Comparison of ENCODE assay signal across 20 cellular contexts in genomic region chr4:947491-947971, GRCh38. TPM values are rescaled to one million over a fixed set of nuclear protein-coding genes. Genes with fewer than 3 reads are reported as not detected.
DNase-seq lines count a peak whose midpoint lies in the region; ATAC-seq, FAIRE-seq and TF ChIP-seq lines count a peak whose summit lies in the region.
"Had no signal": no experiment of that assay in that cellular context is flagged by ENCODE, and none has a peak within 500 bp of the region (broad histone marks: within the 10 kb centered on the region; RNA-seq: fewer than 3 reads in every experiment).

No MANE protein-coding gene starts in this region.

- H4K5ac ChIP-seq in H1 (ENCODE audit: insufficient read length, low read depth, low read length): no peak overlapping the region

- H3K9ac ChIP-seq in H1 (replicated peaks in 1 of 4; ENCODE audit: extremely low read depth in 1 of 4, low read depth in 3 of 4, low read length in 3 of 4) (no peak overlapping the region), neuronal stem cell (ENCODE audit: low read depth, low read length, poor library complexity) (no peak overlapping the region)

- DNase-seq in Right ventricle myocardium superior: peak; percentile 28
- no peak for DNase-seq in left ventricle myocardium superior
- no peak for DNase-seq in H1 (ENCODE audit: low read depth in 1 of 2, low spot score in 2 of 2)
- no peak for DNase-seq in neuronal stem cell (ENCODE audit: low spot score)
- no peak for DNase-seq in SJCRH30
- DNase-seq in NCI-H1694 treated with DMSO at 0.1 percent for 48 hours (lab: John Stamatoyannopoulos, UW): no peak
- DNase-seq: AML-193; CD4-positive, alpha-beta T cell; DND-41; GDM1; H9; MG63; NCI-H1105; NCI-H1930; NCI-H2171; NCI-H774; SHP77 treated with DMSO at 0.1 percent for 48 hours had no signal

- H3K27ac ChIP-seq in H1 (ENCODE audit: low read depth, low read length) (no peak overlapping the region), neuronal stem cell (replicated peaks; ENCODE audit: low read length) (no peak overlapping the region), SJCRH30 (no peak overlapping the region)
- H3K27ac ChIP-seq: Peyer's patch had no signal

- no peak overlapping the region for H3K14ac ChIP-seq in H1 (ENCODE audit: insufficient read length)
- no peak overlapping the region for H3K14ac ChIP-seq in neuronal stem cell (ENCODE audit: low read length)

- H2BK20ac ChIP-seq in H1 (ENCODE audit: low read length): no peak overlapping the region

- H2BK15ac ChIP-seq in H1 (ENCODE audit: low read length): no peak overlapping the region
- H2BK15ac ChIP-seq in neuronal stem cell (ENCODE audit: low read length): no peak overlapping the region

- H3K27me3 ChIP-seq in H1 (replicated peaks in 1 of 4; ENCODE audit: control insufficient read depth in 3 of 4, extremely low read depth in 1 of 4, insufficient read depth in 3 of 4, low read length in 3 of 4): peaks cover 0 to 11% (median 6%) of the 10 kb centered on the region in 4 experiments; a peak in 4 of 7 replicates
- peaks cover 0 to 26% (median 0%) of the 10 kb centered on the region in 3 experiments for H3K27me3 ChIP-seq in neuronal stem cell (ENCODE audit: control insufficient read depth in 3 of 3, insufficient read depth in 3 of 3, low read depth in 1 of 3, low read length in 3 of 3)
- no peaks in the 10 kb centered on the region for H3K27me3 ChIP-seq in SJCRH30
- H3K27me3 ChIP-seq: MG63, Peyer's patch had no signal

- no peak overlapping the region for H3K56ac ChIP-seq in H1 (replicated peaks; ENCODE audit: insufficient read length, low read depth, low read length)

- CTCF ChIA-PET in H1 (lab: Charles Lee; ENCODE audit: partially characterized antibody): no interaction called here

- no peak overlapping the region for H2BK120ac ChIP-seq in H1 (replicated peaks; ENCODE audit: low read depth, low read length)
- no peak overlapping the region for H2BK120ac ChIP-seq in neuronal stem cell (ENCODE audit: low read depth, low read length)

- H2BK12ac ChIP-seq in H1 (ENCODE audit: low read depth, low read length) (no peak overlapping the region), neuronal stem cell (ENCODE audit: low read length) (no peak overlapping the region)

- no peak for TF ChIP-seq POLR2A in H1 (IDR thresholded peaks at IDR 0.05; ENCODE audit: control extremely low read depth in 1 of 2, low read depth in 2 of 2, low read length in 2 of 2)

- no peak overlapping the region for H3K18ac ChIP-seq in H1 (ENCODE audit: extremely low read depth, low read length)
- H3K18ac ChIP-seq in neuronal stem cell (ENCODE audit: low read length): no peak overlapping the region

- TF ChIP-seq CTCF in H1 (IDR thresholded peaks at IDR 0.05; ENCODE audit: control extremely low read depth in 1 of 3, insufficient read depth in 1 of 3, low read depth in 1 of 3, low read length in 3 of 3): no peak

- no peaks in the 10 kb centered on the region for H3K79me1 ChIP-seq in H1 (ENCODE audit: low read depth, low read length)
- peaks cover 2% of the 10 kb centered on the region for H3K79me1 ChIP-seq in neuronal stem cell (ENCODE audit: low read depth, low read length)

- no peaks in the 10 kb centered on the region for H3K9me3 ChIP-seq in H1 (ENCODE audit: insufficient read depth in 2 of 2, low read depth in 1 of 2, low read length in 1 of 2)
- H3K9me3 ChIP-seq in neuronal stem cell (replicated peaks in 1 of 2; ENCODE audit: control insufficient read depth in 2 of 2, insufficient read depth in 1 of 2, low read depth in 1 of 2, low read length in 2 of 2): no peaks in the 10 kb centered on the region
- no peaks in the 10 kb centered on the region for H3K9me3 ChIP-seq in SJCRH30 (replicated peaks)
- H3K9me3 ChIP-seq: MG63, Peyer's patch had no signal

- peak overlapping the region; percentile 78; the same call in 1 of the 2 replicates for H4K8ac ChIP-seq in H1 (ENCODE audit: extremely low read depth, insufficient read depth, low read length)
- no peak overlapping the region for H4K8ac ChIP-seq in neuronal stem cell (ENCODE audit: low read depth, low read length)

- no peak for ATAC-seq in Right ventricle myocardium superior (ENCODE audit: poor library complexity)
- ATAC-seq in left ventricle myocardium superior: no peak
- no peak for ATAC-seq in GM18861 (IDR thresholded peaks at IDR 0.05; ENCODE audit: unreplicated experiment)

- H2AK5ac ChIP-seq in H1 (ENCODE audit: low read depth, low read length) (no peak overlapping the region), neuronal stem cell (ENCODE audit: low read depth, low read length) (peak overlapping the region; percentile 70)

- no peaks in the 10 kb centered on the region for H3K79me2 ChIP-seq in H1 (ENCODE audit: control insufficient read depth in 1 of 2, insufficient read depth in 2 of 2, low read length in 2 of 2)

- no peak overlapping the region for H2AFZ ChIP-seq in H1 (ENCODE audit: low read length)
- H2AFZ ChIP-seq in neuronal stem cell (ENCODE audit: low read length): no peak overlapping the region

- H3K4me2 ChIP-seq in H1 (ENCODE audit: insufficient read depth in 1 of 2, low read depth in 2 of 2, low read length in 2 of 2): no peak overlapping the region
- H3K4me2 ChIP-seq in neuronal stem cell (ENCODE audit: insufficient read depth, low read length, poor library complexity, severe bottlenecking): no peak overlapping the region

- H3K4ac ChIP-seq in H1 (replicated peaks; ENCODE audit: insufficient read length, low read depth, low read length): no peak overlapping the region
- no peak overlapping the region for H3K4ac ChIP-seq in neuronal stem cell (ENCODE audit: low read length)

- H3K4me1 ChIP-seq in H1 (replicated peaks in 1 of 4; ENCODE audit: control insufficient read depth in 3 of 4, insufficient read depth in 4 of 4, low read length in 3 of 4) (peaks cover 3 to 10% (median 8%) of the 10 kb centered on the region in 4 experiments), neuronal stem cell (ENCODE audit: control insufficient read depth in 2 of 2, insufficient read depth in 1 of 2, low read depth in 1 of 2, low read length in 2 of 2) (peaks cover 7 to 16% of the 10 kb centered on the region in 2 donors), SJCRH30 (no peaks in the 10 kb centered on the region)
- H3K4me1 ChIP-seq: Peyer's patch had no signal

- no peak for TF ChIP-seq RAD21 in H1 (IDR thresholded peaks at IDR 0.05 in 1 of 2, conservative IDR thresholded peaks at IDR 0.05 in 1 of 2; ENCODE audit: low read depth in 2 of 2, low read length in 2 of 2)

- no peak overlapping the region for H2BK5ac ChIP-seq in H1 (ENCODE audit: low read depth, low read length)
- no peak overlapping the region for H2BK5ac ChIP-seq in neuronal stem cell (ENCODE audit: low read length)

- no peak overlapping the region for H3K23ac ChIP-seq in H1 (ENCODE audit: insufficient read length)
- H3K23ac ChIP-seq in neuronal stem cell (ENCODE audit: low read depth, low read length, poor library complexity): peak overlapping the region; percentile 73

- H4K91ac ChIP-seq in H1 (replicated peaks; ENCODE audit: insufficient read length, low read length) (no peak overlapping the region), neuronal stem cell (ENCODE audit: low read depth, low read length, poor library complexity) (no peak overlapping the region)

- no peak for TF ChIP-seq EP300 in H1 (IDR thresholded peaks at IDR 0.05; ENCODE audit: borderline replicate concordance in 1 of 2, low read depth in 2 of 2, low read length in 2 of 2)

- POLR2A ChIA-PET in H1 (lab: Charles Lee; ENCODE audit: partially characterized antibody): interaction anchor here (1.2 to 1.3 kb wide), 2 partner anchors 13 to 15 kb away, joined by 3 to 4 read pairs; partner anchors contain the start of genes GAK and TMEM175

- H4K20me1 ChIP-seq in H1 (replicated peaks in 1 of 2; ENCODE audit: control insufficient read depth in 1 of 2, insufficient read depth in 2 of 2, low read length in 2 of 2): peaks cover 0 to 2% of the 10 kb centered on the region in 2 experiments

- FAIRE-seq in H1 (lab: Jason Lieb, UNC): no peak
- FAIRE-seq: HepG2 had no signal

- intact Hi-C loops in Right ventricle myocardium superior (cut with DNase I): no loop called here
- intact Hi-C loops in left ventricle myocardium superior (cut with micrococcal nuclease): no loop called here

- H3K23me2 ChIP-seq in H1 (ENCODE audit: low read depth, low read length): peaks cover 6% of the 10 kb centered on the region; the same call in 1 of the 2 replicates

- WGBS in H1 (ENCODE audit: extremely low coverage in 1 of 2, insufficient coverage in 1 of 2, insufficient read length in 1 of 2, insufficient replicate concordance in 2 of 2, low coverage in 1 of 2, low lambda C conversion rate in 2 of 2, missing lambda C conversion rate in 1 of 2), 2 experiments: 86% methylated on average over 19 of the region's 19 CpGs; no CpG with 5 or more reads in 1 of the 2 experiments
- no CpG with 5 or more reads among the region's 19 CpGs for WGBS in neuronal stem cell (ENCODE audit: extremely low coverage in 2 of 2, insufficient read length in 2 of 2, insufficient replicate concordance in 1 of 2), 2 donors

- H3K36me3 ChIP-seq in H1 (ENCODE audit: control insufficient read depth in 2 of 4, insufficient read depth in 4 of 4, low read length in 3 of 4) (no peaks in the 10 kb centered on the region), neuronal stem cell (replicated peaks in 1 of 2; ENCODE audit: control insufficient read depth in 2 of 2, insufficient read depth in 2 of 2, low read length in 2 of 2) (no peaks in the 10 kb centered on the region), SJCRH30 (no peaks in the 10 kb centered on the region)
- H3K36me3 ChIP-seq: MG63, Peyer's patch had no signal

- no peak overlapping the region for H3K4me3 ChIP-seq in H1 (ENCODE audit: extremely low read depth in 1 of 4, insufficient read depth in 2 of 4, low read depth in 3 of 4, low read length in 4 of 4)
- no peak overlapping the region for H3K4me3 ChIP-seq in neuronal stem cell (ENCODE audit: low read length in 2 of 2)
- no peak overlapping the region for H3K4me3 ChIP-seq in SJCRH30
- H3K4me3 ChIP-seq: MG63, Peyer's patch had no signal

RNA-seq across cellular contexts. Expression of gene TMEM175, which starts 15.3 kb away (rescaled TPM):
- total RNA-seq in Right ventricle myocardium superior (14.9 TPM), left ventricle myocardium superior (19.8 TPM)
- total RNA-seq in H1 (2021; fragmentation: NEBNext Ultra II Directional; extraction: Animal tissue kit (Norgen Biotek cat#: 25700)): 3.0 and 4.9 TPM in 2 replicates
- 20.7 and 32.8 TPM in 2 replicates for polyA plus RNA-seq in H1 (2011; rRNA removed)
- 11.2 TPM for polyA plus RNA-seq in H1 (2011; cell fraction: cytosol; rRNA removed)
- 61.6 TPM for polyA plus RNA-seq in H1 (2011; cell fraction: nucleus; rRNA removed)
- polyA plus RNA-seq in H1 (2012, experiment 1 of 2): 8.2 to 12.3 TPM (median 8.4 TPM) in 4 replicates
- polyA plus RNA-seq in H1 (2012, experiment 2 of 2): 7.1 TPM
- polyA plus RNA-seq in H1 (2013, experiment 1 of 2): 9.2 TPM
- 5.8 TPM for polyA plus RNA-seq in H1 (2013, experiment 2 of 2)
- 6.3 and 7.5 TPM in 2 replicates for polyA minus RNA-seq in H1 (2011; rRNA and poly(A)+ RNA removed)
- 2.9 TPM for polyA minus RNA-seq in H1 (2011; cell fraction: cytosol; rRNA and poly(A)+ RNA removed)
- 7.2 TPM for polyA minus RNA-seq in H1 (2011; cell fraction: nucleus; rRNA and poly(A)+ RNA removed)
- 8.0 TPM for polyA plus RNA-seq in neuronal stem cell (2013, experiment 1 of 2)
- 7.7 TPM for polyA plus RNA-seq in neuronal stem cell (2013, experiment 2 of 2)
- 4.3 and 6.8 TPM in 2 replicates for total RNA-seq in SJCRH30 (2014; rRNA removed; shearing (Covaris generic))

RNA-seq across cellular contexts. Expression of gene GAK, which starts 15.4 kb away (rescaled TPM):
- 27.9 TPM for total RNA-seq in Right ventricle myocardium superior
- total RNA-seq in left ventricle myocardium superior: 29.7 TPM
- total RNA-seq in H1 (2021; fragmentation: NEBNext Ultra II Directional; extraction: Animal tissue kit (Norgen Biotek cat#: 25700)): 70.8 and 76.9 TPM in 2 replicates
- polyA plus RNA-seq in H1 (2011; rRNA removed): 31.5 and 50.3 TPM in 2 replicates
- polyA plus RNA-seq in H1 (2011; cell fraction: cytosol; rRNA removed): 29.0 TPM
- polyA plus RNA-seq in H1 (2011; cell fraction: nucleus; rRNA removed): 130 TPM
- 42.1 to 71.0 TPM (median 63.2 TPM) in 4 replicates for polyA plus RNA-seq in H1 (2012, experiment 1 of 2)
- 48.2 TPM for polyA plus RNA-seq in H1 (2012, experiment 2 of 2)
- polyA plus RNA-seq in H1 (2013, experiment 1 of 2): 54.1 TPM
- polyA plus RNA-seq in H1 (2013, experiment 2 of 2): 49.8 TPM
- 37.0 and 38.9 TPM in 2 replicates for polyA minus RNA-seq in H1 (2011; rRNA and poly(A)+ RNA removed)
- polyA minus RNA-seq in H1 (2011; cell fraction: cytosol; rRNA and poly(A)+ RNA removed): 24.0 TPM
- polyA minus RNA-seq in H1 (2011; cell fraction: nucleus; rRNA and poly(A)+ RNA removed): 61.0 TPM
- polyA plus RNA-seq in neuronal stem cell (2013, experiment 1 of 2): 35.3 TPM
- polyA plus RNA-seq in neuronal stem cell (2013, experiment 2 of 2): 34.3 TPM
- total RNA-seq in SJCRH30 (2014; rRNA removed; shearing (Covaris generic)): 74.2 and 81.1 TPM in 2 replicates

RNA-seq across cellular contexts. Expression of gene DGKQ, which starts 25.8 kb away (rescaled TPM):
- 3.3 TPM for total RNA-seq in Right ventricle myocardium superior
- 3.6 TPM for total RNA-seq in left ventricle myocardium superior
- 9.3 and 9.7 TPM in 2 replicates for total RNA-seq in H1 (2021; fragmentation: NEBNext Ultra II Directional; extraction: Animal tissue kit (Norgen Biotek cat#: 25700))
- 7.3 and 14.5 TPM in 2 replicates for polyA plus RNA-seq in H1 (2011; rRNA removed)
- 11.1 TPM for polyA plus RNA-seq in H1 (2011; cell fraction: cytosol; rRNA removed)
- polyA plus RNA-seq in H1 (2011; cell fraction: nucleus; rRNA removed): 97.1 TPM
- 6.3 to 10.5 TPM (median 9.8 TPM) in 4 replicates for polyA plus RNA-seq in H1 (2012, experiment 1 of 2)
- 5.8 TPM for polyA plus RNA-seq in H1 (2012, experiment 2 of 2)
- 5.9 TPM for polyA plus RNA-seq in H1 (2013, experiment 1 of 2)
- polyA plus RNA-seq in H1 (2013, experiment 2 of 2): 5.2 TPM
- 3.4 and 6.0 TPM in 2 replicates for polyA minus RNA-seq in H1 (2011; rRNA and poly(A)+ RNA removed)
- 10.1 TPM for polyA minus RNA-seq in H1 (2011; cell fraction: cytosol; rRNA and poly(A)+ RNA removed)
- polyA minus RNA-seq in H1 (2011; cell fraction: nucleus; rRNA and poly(A)+ RNA removed): 13.6 TPM
- 5.4 TPM for polyA plus RNA-seq in neuronal stem cell (2013, experiment 1 of 2)
- 5.2 TPM for polyA plus RNA-seq in neuronal stem cell (2013, experiment 2 of 2)
- 2.4 and 2.8 TPM in 2 replicates for total RNA-seq in SJCRH30 (2014; rRNA removed; shearing (Covaris generic))

RNA-seq across cellular contexts. Expression of gene IDUA, which starts 39.3 kb away (rescaled TPM):
- total RNA-seq in Right ventricle myocardium superior (8.4 TPM), left ventricle myocardium superior (8.7 TPM)
- total RNA-seq in H1 (2021; fragmentation: NEBNext Ultra II Directional; extraction: Animal tissue kit (Norgen Biotek cat#: 25700)): 4.8 and 6.5 TPM in 2 replicates
- 2.8 and 5.8 TPM in 2 replicates for polyA plus RNA-seq in H1 (2011; rRNA removed)
- polyA plus RNA-seq in H1 (2011; cell fraction: cytosol; rRNA removed): 3.5 TPM
- 30.1 TPM for polyA plus RNA-seq in H1 (2011; cell fraction: nucleus; rRNA removed)
- polyA plus RNA-seq in H1 (2012, experiment 1 of 2): 1.3 to 4.4 TPM (median 2.7 TPM) in 4 replicates
- polyA plus RNA-seq in H1 (2012, experiment 2 of 2): 1.2 TPM
- polyA plus RNA-seq in H1 (2013, experiment 1 of 2): 2.0 TPM
- polyA plus RNA-seq in H1 (2013, experiment 2 of 2): 2.1 TPM
- 0.93 and 1.1 TPM in 2 replicates for polyA minus RNA-seq in H1 (2011; rRNA and poly(A)+ RNA removed)
- 2.7 TPM for polyA minus RNA-seq in H1 (2011; cell fraction: cytosol; rRNA and poly(A)+ RNA removed)
- 8.1 TPM for polyA minus RNA-seq in H1 (2011; cell fraction: nucleus; rRNA and poly(A)+ RNA removed)
- 6.9 TPM for polyA plus RNA-seq in neuronal stem cell (2013, experiment 1 of 2)
- 5.7 TPM for polyA plus RNA-seq in neuronal stem cell (2013, experiment 2 of 2)
- total RNA-seq in SJCRH30 (2014; rRNA removed; shearing (Covaris generic)): 1.8 and 2.3 TPM in 2 replicates

RNA-seq across cellular contexts. Expression of gene SLC26A1, which starts 45.7 kb away (rescaled TPM):
- 0.19 TPM for total RNA-seq in Right ventricle myocardium superior
- total RNA-seq in left ventricle myocardium superior: not detected
- not detected in 2 replicates for total RNA-seq in H1 (2021; fragmentation: NEBNext Ultra II Directional; extraction: Animal tissue kit (Norgen Biotek cat#: 25700))
- polyA plus RNA-seq in H1 (2011; rRNA removed): 0.11 and 0.14 TPM in 2 replicates
- 0.10 TPM for polyA plus RNA-seq in H1 (2011; cell fraction: cytosol; rRNA removed)
- 0.57 TPM for polyA plus RNA-seq in H1 (2011; cell fraction: nucleus; rRNA removed)
- polyA plus RNA-seq in H1 (2012, experiment 1 of 2): 0.20 to 0.67 TPM (median 0.33 TPM) in 4 replicates
- polyA plus RNA-seq in H1 (2012, experiment 2 of 2): 0.08 TPM
- polyA plus RNA-seq in H1 (2013, experiment 1 of 2): 0.14 TPM
- polyA plus RNA-seq in H1 (2013, experiment 2 of 2): 0.06 TPM
- polyA minus RNA-seq in H1 (2011; rRNA and poly(A)+ RNA removed): 0.07 and 0.09 TPM in 2 replicates
- polyA minus RNA-seq in H1 (2011; cell fraction: cytosol; rRNA and poly(A)+ RNA removed): not detected
- polyA minus RNA-seq in H1 (2011; cell fraction: nucleus; rRNA and poly(A)+ RNA removed): 0.20 TPM
- 0.13 TPM for polyA plus RNA-seq in neuronal stem cell (2013, experiment 1 of 2)
- polyA plus RNA-seq in neuronal stem cell (2013, experiment 2 of 2): 0.15 TPM
- total RNA-seq in SJCRH30 (2014; rRNA removed; shearing (Covaris generic)): not detected in 2 replicates
- total RNA-seq: CD4-positive, alpha-beta T cell had no signal
